9 cellular contexts compared by ENCODE assay signal in genomic region chr3:108486910-108487309, GRCh38. TPM values are rescaled to one million over a fixed set of nuclear protein-coding genes. Genes with fewer than 3 reads are reported as not detected.
DNase-seq lines count a peak whose midpoint lies in the region; ATAC-seq and TF ChIP-seq lines count a peak whose summit lies in the region.
"Had no signal": no experiment of that assay in that cellular context is flagged by ENCODE, and none has a peak within 500 bp of the region (broad histone marks: within the 10 kb centered on the region; RNA-seq: fewer than 3 reads in every experiment).

No MANE protein-coding gene starts in this region.

- H3K27ac Mint-ChIP-seq in activated naive CD8-positive, alpha-beta T cell treated with anti-CD3 and anti-CD28 coated beads, Interleukin-2, amount 50 U/mL, for 24 hours: no peak overlapping the region
- H3K27ac Mint-ChIP-seq in activated CD4-positive, alpha-beta T cell treated with anti-CD3 and anti-CD28 coated beads for 36 hours: no peak overlapping the region

- intact Hi-C loops in activated CD4-positive, alpha-beta T cell treated with anti-CD3 and anti-CD28 coated beads for 36 hours (cut with DNase I, micrococcal nuclease): loop anchor here in 1 of 2 experiments (10.0 kb wide), 1 partner anchor 598 kb away; no protein-coding TSS in a partner anchor

- POLR2A ChIA-PET in activated CD4-positive, alpha-beta T cell treated with anti-CD3 and anti-CD28 coated beads for 36 hours (lab: Charles Lee): no interaction called here

- CTCF ChIA-PET in activated CD4-positive, alpha-beta T cell treated with anti-CD3 and anti-CD28 coated beads for 36 hours (lab: Charles Lee): interaction anchor here (0.9 to 3.1 kb wide), 6 partner anchors 9 to 428 kb away, joined by 3 to 24 read pairs (median 3); no protein-coding TSS in a partner anchor

- H3K9me3 Mint-ChIP-seq in activated naive CD8-positive, alpha-beta T cell treated with anti-CD3 and anti-CD28 coated beads, Interleukin-2, amount 50 U/mL, for 24 hours: no peaks in the 10 kb centered on the region
- no peaks in the 10 kb centered on the region for H3K9me3 Mint-ChIP-seq in activated CD4-positive, alpha-beta T cell treated with anti-CD3 and anti-CD28 coated beads for 36 hours (ENCODE audit: low read depth)

- no peaks in the 10 kb centered on the region for H3K36me3 Mint-ChIP-seq in activated naive CD8-positive, alpha-beta T cell treated with anti-CD3 and anti-CD28 coated beads, Interleukin-2, amount 50 U/mL, for 24 hours (ENCODE audit: low read depth)
- H3K36me3 Mint-ChIP-seq in activated CD4-positive, alpha-beta T cell treated with anti-CD3 and anti-CD28 coated beads for 36 hours (ENCODE audit: low read depth): no peaks in the 10 kb centered on the region

- H3K4me3 ChIP-seq in AG10803 (ENCODE audit: low read length): no peak overlapping the region

- no peak overlapping the region for H3K4me3 Mint-ChIP-seq in activated naive CD8-positive, alpha-beta T cell treated with anti-CD3 and anti-CD28 coated beads, Interleukin-2, amount 50 U/mL, for 24 hours
- H3K4me3 Mint-ChIP-seq in activated CD4-positive, alpha-beta T cell treated with anti-CD3 and anti-CD28 coated beads for 36 hours: no peak overlapping the region

- no peak for ATAC-seq in activated naive CD8-positive, alpha-beta T cell treated with anti-CD3 and anti-CD28 coated beads, Interleukin-2, amount 50 U/mL, for 24 hours
- no peak for ATAC-seq in GM19035 (IDR thresholded peaks at IDR 0.05; ENCODE audit: unreplicated experiment)
- no peak for ATAC-seq in activated CD4-positive, alpha-beta T cell treated with anti-CD3 and anti-CD28 coated beads for 36 hours
- ATAC-seq: left lobe of liver had no signal

- TF ChIP-seq CTCF in AG10803 (conservative IDR thresholded peaks at IDR 0.05; ENCODE audit: low read length): no peak

- H3K27me3 Mint-ChIP-seq in activated naive CD8-positive, alpha-beta T cell treated with anti-CD3 and anti-CD28 coated beads, Interleukin-2, amount 50 U/mL, for 24 hours: no peaks in the 10 kb centered on the region
- H3K27me3 Mint-ChIP-seq in activated CD4-positive, alpha-beta T cell treated with anti-CD3 and anti-CD28 coated beads for 36 hours: no peaks in the 10 kb centered on the region

- H3K4me1 Mint-ChIP-seq in activated naive CD8-positive, alpha-beta T cell treated with anti-CD3 and anti-CD28 coated beads, Interleukin-2, amount 50 U/mL, for 24 hours: peaks cover 2% of the 10 kb centered on the region
- peaks cover 5% of the 10 kb centered on the region for H3K4me1 Mint-ChIP-seq in activated CD4-positive, alpha-beta T cell treated with anti-CD3 and anti-CD28 coated beads for 36 hours

- peak; percentile 22 for DNase-seq in AG10803 (ENCODE audit: low read depth)
- DNase-seq in NCI-H1694 (lab: John Stamatoyannopoulos, UW): peak; percentile 23
- peak; percentile 3 for DNase-seq in cerebellum (ENCODE audit: low spot score)
- no peak for DNase-seq in activated naive CD8-positive, alpha-beta T cell treated with anti-CD3 and anti-CD28 coated beads, Interleukin-2, amount 50 U/mL, for 24 hours
- no peak for DNase-seq in middle frontal gyrus (ENCODE audit: extremely low spot score, low spot score)
- DNase-seq in activated CD4-positive, alpha-beta T cell treated with anti-CD3 and anti-CD28 coated beads for 36 hours: no peak

- H3K27me3 ChIP-seq in layer of hippocampus (ENCODE audit: control insufficient read depth, insufficient read depth, low read length): no peaks in the 10 kb centered on the region

- H3K27ac ChIP-seq in layer of hippocampus (ENCODE audit: low read depth, low read length): peak overlapping the region; percentile 65

RNA-seq across cellular contexts. Expression of gene MYH15, which starts 23.5 kb away (rescaled TPM):
- total RNA-seq in cerebellum: 1.8 TPM
- total RNA-seq in activated CD4-positive, alpha-beta T cell treated with anti-CD3 and anti-CD28 coated beads for 36 hours: under 1 TPM; 0.09 to 0.58 TPM

Comparison
In these comparisons a context has a peak if more than half of its experiments do, and no peak if none do; other contexts are left out.
1. DNase-seq: peak in AG10803 (single experiment), NCI-H1694 (single experiment) and cerebellum (single experiment); none in activated naive CD8-positive, alpha-beta T cell treated with anti-CD3 and anti-CD28 coated beads, Interleukin-2, amount 50 U/mL, for 24 hours (single experiment), middle frontal gyrus (single experiment) and activated CD4-positive, alpha-beta T cell treated with anti-CD3 and anti-CD28 coated beads for 36 hours (single experiment).